In genomic region chr1:108593448-108593847, GRCh38 we compare ENCODE assay signal across 1 cellular context.
TF ChIP-seq lines count a peak whose summit lies in the region.

No MANE protein-coding gene starts in this region.

TF ChIP-seq in K562, 482 proteins besides CTCF, POLR2A, EP300 and RAD21:
- TF ChIP-seq ATF4 (CRISPR knock-in tag; IDR thresholded peaks at IDR 0.05) (no peak), HMBOX1 (IDR thresholded peaks at IDR 0.05) (peak; percentile 93)
